Comparison of ENCODE assay signal across 8 cellular contexts in genomic region chr11:34105957-34106504, GRCh38. TPM values are rescaled to one million over a fixed set of nuclear protein-coding genes. Genes with fewer than 3 reads are reported as not detected.
DNase-seq lines count a peak whose midpoint lies in the region; ATAC-seq and TF ChIP-seq lines count a peak whose summit lies in the region.

No MANE protein-coding gene starts in this region.

- no peak for ATAC-seq in HG02884 (IDR thresholded peaks at IDR 0.05; ENCODE audit: unreplicated experiment)
- no peak for ATAC-seq in HG02763 (IDR thresholded peaks at IDR 0.05; ENCODE audit: unreplicated experiment)

- no peaks in the 10 kb centered on the region for H3K27me3 ChIP-seq in iPS-20b (ENCODE audit: insufficient read depth, low read length)
- no peaks in the 10 kb centered on the region for H3K27me3 ChIP-seq in subcutaneous abdominal adipose tissue (ENCODE audit: control insufficient read depth in 5 of 5, insufficient read depth in 4 of 5, low read length in 5 of 5)

- no peak for DNase-seq in AG09309 (ENCODE audit: low read depth)
- peak; percentile 28 for DNase-seq in HFFc6
- no peak for DNase-seq in DMS153 treated with DMSO at 0.1 percent for 48 hours (lab: John Stamatoyannopoulos, UW; ENCODE audit: unreplicated experiment)

- no peak for TF ChIP-seq CTCF in AG09309 (IDR thresholded peaks at IDR 0.05; ENCODE audit: control insufficient read depth, insufficient read depth, low read depth, low read length, missing control alignments)
- no peak for TF ChIP-seq CTCF in HFFc6 (IDR thresholded peaks at IDR 0.05)

- H3K4me3 ChIP-seq in AG09309 (ENCODE audit: control insufficient read depth, low read depth, low read length) (peak overlapping the region; percentile 98), iPS-20b (ENCODE audit: low read length) (peak overlapping the region; percentile 96), subcutaneous abdominal adipose tissue (ENCODE audit: low read depth in 1 of 5, low read length in 5 of 5) (peak overlapping the region; percentile 83 to 98 (median 96))

- H3K4me3 Mint-ChIP-seq in HFFc6 = peak overlapping the region; percentile 92
- H3K4me3 Mint-ChIP-seq in activated naive CD8-positive, alpha-beta T cell = peak overlapping the region; percentile 99

- H3K27ac ChIP-seq in iPS-20b (ENCODE audit: low read length) (peak overlapping the region; percentile 87), subcutaneous abdominal adipose tissue (ENCODE audit: low read depth, low read length) (peak overlapping the region; percentile 89)

- no peaks in the 10 kb centered on the region for H3K9me3 Mint-ChIP-seq in HFFc6
- no peaks in the 10 kb centered on the region for H3K9me3 Mint-ChIP-seq in activated naive CD8-positive, alpha-beta T cell (ENCODE audit: low read depth)

- peaks cover 34% of the 10 kb centered on the region for H3K36me3 Mint-ChIP-seq in HFFc6 (ENCODE audit: low read depth)
- H3K36me3 Mint-ChIP-seq in activated naive CD8-positive, alpha-beta T cell = peaks cover 16% of the 10 kb centered on the region

- peak overlapping the region; percentile 99 for H3K27ac Mint-ChIP-seq in HFFc6
- peak overlapping the region; percentile 96 for H3K27ac Mint-ChIP-seq in activated naive CD8-positive, alpha-beta T cell

- H3K9ac ChIP-seq in iPS-20b (ENCODE audit: low read depth, low read length) = peak overlapping the region; percentile 96
- H3K9ac ChIP-seq in subcutaneous abdominal adipose tissue (ENCODE audit: low read length in 5 of 5) = peak overlapping the region; percentile 83 to 99 (median 95)

- peaks cover 13% of the 10 kb centered on the region for H3K27me3 Mint-ChIP-seq in HFFc6 (ENCODE audit: insufficient read depth)
- H3K27me3 Mint-ChIP-seq in activated naive CD8-positive, alpha-beta T cell = no peaks in the 10 kb centered on the region

- peaks cover 51% of the 10 kb centered on the region for H3K36me3 ChIP-seq in iPS-20b (ENCODE audit: insufficient read depth, low read depth, low read length)
- peaks cover 29 to 39% (median 33%) of the 10 kb centered on the region in 5 donors for H3K36me3 ChIP-seq in subcutaneous abdominal adipose tissue (ENCODE audit: control insufficient read depth in 5 of 5, insufficient read depth in 5 of 5, low read length in 5 of 5)

- H3K9me3 ChIP-seq in iPS-20b (ENCODE audit: insufficient read depth, low read depth, low read length) (no peaks in the 10 kb centered on the region), subcutaneous abdominal adipose tissue (ENCODE audit: control insufficient read depth in 5 of 5, low read length in 5 of 5) (no peaks in the 10 kb centered on the region)

- H3K4me1 ChIP-seq in iPS-20b (ENCODE audit: insufficient read depth, low read length) (0 out of 2 replicates have a peak, but pooled peaks cover 5% of the 10 kb centered on the region), subcutaneous abdominal adipose tissue (ENCODE audit: control insufficient read depth in 5 of 5, insufficient read depth in 5 of 5, low read length in 5 of 5) (peaks cover 8 to 25% (median 21%) of the 10 kb centered on the region in 5 donors)

- H3K4me1 Mint-ChIP-seq in HFFc6 (ENCODE audit: low read depth) = peaks cover 37% of the 10 kb centered on the region
- H3K4me1 Mint-ChIP-seq in activated naive CD8-positive, alpha-beta T cell (ENCODE audit: low read depth) = peaks cover 60% of the 10 kb centered on the region

RNA-seq across cellular contexts. Expression of gene NAT10, which starts 0.6 kb away (rescaled TPM):
- total RNA-seq in HFFc6 (2021; fragmentation: NEBNext Ultra II Directional; extraction: Animal tissue kit (Norgen Biotek cat#: 25700)) = 10 to 100 TPM; 46.9 to 61.2 (median 54.9) TPM

RNA-seq across cellular contexts. Expression of gene CAPRIN1, which starts 54.5 kb away (rescaled TPM):
- total RNA-seq in HFFc6 (2021; fragmentation: NEBNext Ultra II Directional; extraction: Animal tissue kit (Norgen Biotek cat#: 25700)) = 100 to 1,000 TPM; 275 to 313 (median 300) TPM
